ENCODE assay signal across 14 cellular contexts in the genomic region with DNA sequence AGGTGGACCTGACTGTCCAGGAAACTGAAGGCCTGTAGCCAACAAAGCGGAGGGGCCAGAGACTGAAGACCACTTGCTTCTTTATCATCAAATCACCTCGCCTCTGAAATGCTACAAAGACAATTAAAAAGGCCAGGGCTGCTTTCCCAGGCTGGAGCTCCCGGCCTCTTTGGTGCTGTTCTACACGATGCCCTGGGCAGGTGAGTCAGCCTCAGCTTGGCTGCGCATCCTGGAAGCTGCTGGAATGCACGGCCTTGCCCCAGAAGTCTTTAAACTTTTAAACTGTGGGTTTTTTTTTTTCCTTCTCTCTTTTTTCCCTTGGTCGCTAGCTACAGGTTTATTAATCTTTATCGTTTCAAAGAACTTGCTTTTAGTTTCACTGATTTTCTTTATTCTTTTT. TPM values are rescaled to one million over a fixed set of nuclear protein-coding genes. Genes with fewer than 3 reads are reported as not detected.
DNase-seq lines count a peak whose midpoint lies in the region; ATAC-seq, FAIRE-seq and TF ChIP-seq lines count a peak whose summit lies in the region.
"Had no signal": no experiment of that assay in that cellular context is flagged by ENCODE, and none has a peak within 500 bp of the region (broad histone marks: within the 10 kb centered on the region; RNA-seq: fewer than 3 reads in every experiment).

No MANE protein-coding gene starts in this region.

- H3K79me2 ChIP-seq in ACC112 (ENCODE audit: control insufficient read depth, insufficient read depth, low read length, unreplicated experiment) = peaks cover 19% of the 10 kb centered on the region
- no peaks in the 10 kb centered on the region for H3K79me2 ChIP-seq in PC-9 (ENCODE audit: low read depth)
- H3K79me2 ChIP-seq in endothelial cell of umbilical vein (ENCODE audit: control insufficient read depth, insufficient read depth, low read length) = peaks cover 6% of the 10 kb centered on the region
- peaks cover 5% of the 10 kb centered on the region for H3K79me2 ChIP-seq in neural progenitor cell (ENCODE audit: low read depth)

- H2AFZ ChIP-seq in ACC112 (ENCODE audit: low read length, unreplicated experiment) = no peak overlapping the region
- H2AFZ ChIP-seq in PC-9 = no peak overlapping the region
- H2AFZ ChIP-seq in endothelial cell of umbilical vein (ENCODE audit: low read depth, low read length) = no peak overlapping the region
- no peak overlapping the region for H2AFZ ChIP-seq in neural progenitor cell (replicated peaks)

- BruUV-seq in PC-9 (replicated peaks; lab: Mats Ljungman, UMichigan) = no TSS peak
- no TSS peak for BruUV-seq in endothelial cell of umbilical vein (replicated peaks; lab: Mats Ljungman, UMichigan)

- H3K36me3 Mint-ChIP-seq in neural progenitor cell = peaks cover 13% of the 10 kb centered on the region
- no peaks in the 10 kb centered on the region for H3K36me3 Mint-ChIP-seq in CD4-positive, alpha-beta memory T cell
- no peaks in the 10 kb centered on the region for H3K36me3 Mint-ChIP-seq in natural killer cell treated with Interleukin-12 subunit alpha and Interleukin-12 subunit beta and Interleukin-15 and Interleukin-18, amount 100 ng/mL, for 72 hours

- H3F3A ChIP-seq in PC-9 (ENCODE audit: insufficient read depth, low read depth) (peaks cover 35% of the 10 kb centered on the region), neural progenitor cell (ENCODE audit: low read depth) (no peaks in the 10 kb centered on the region)

- H3K4me1 ChIP-seq in ACC112 (ENCODE audit: control insufficient read depth, insufficient read depth, low read length, unreplicated experiment) (peaks cover 57% of the 10 kb centered on the region), PC-9 (replicated peaks; ENCODE audit: insufficient read depth) (peaks cover 56% of the 10 kb centered on the region), endothelial cell of umbilical vein (ENCODE audit: control insufficient read depth, extremely low read depth, insufficient read depth, low read length) (peaks cover 12% of the 10 kb centered on the region), neural progenitor cell (peaks cover 11% of the 10 kb centered on the region)
- no peaks in the 10 kb centered on the region for H3K4me1 ChIP-seq in CD4-positive, alpha-beta memory T cell (ENCODE audit: insufficient read depth, low read length)

- H3K4me2 ChIP-seq in PC-9 = peak overlapping the region; percentile 68
- no peak overlapping the region for H3K4me2 ChIP-seq in endothelial cell of umbilical vein (ENCODE audit: insufficient read depth, low read length)
- H3K4me2 ChIP-seq in neural progenitor cell = no peak overlapping the region

- H3K27ac Mint-ChIP-seq in neural progenitor cell = peak overlapping the region; percentile 47
- H3K27ac Mint-ChIP-seq in CD4-positive, alpha-beta memory T cell = peak overlapping the region in 1 of 7 donors; percentile 47
- H3K27ac Mint-ChIP-seq in natural killer cell treated with Interleukin-12 subunit alpha and Interleukin-12 subunit beta and Interleukin-15 and Interleukin-18, amount 100 ng/mL, for 72 hours = no peak overlapping the region

- TF ChIP-seq POLR2A in endothelial cell of umbilical vein (IDR thresholded peaks at IDR 0.05; ENCODE audit: low read depth, low read length) = no peak

- H3K4me3 Mint-ChIP-seq in neural progenitor cell = no peak overlapping the region
- no peak overlapping the region for H3K4me3 Mint-ChIP-seq in CD4-positive, alpha-beta memory T cell
- H3K4me3 Mint-ChIP-seq in natural killer cell treated with Interleukin-12 subunit alpha and Interleukin-12 subunit beta and Interleukin-15 and Interleukin-18, amount 100 ng/mL, for 72 hours = no peak overlapping the region

- H3K9me3 Mint-ChIP-seq in neural progenitor cell = no peaks in the 10 kb centered on the region
- H3K9me3 Mint-ChIP-seq in CD4-positive, alpha-beta memory T cell = no peaks in the 10 kb centered on the region
- H3K9me3 Mint-ChIP-seq in natural killer cell treated with Interleukin-12 subunit alpha and Interleukin-12 subunit beta and Interleukin-15 and Interleukin-18, amount 100 ng/mL, for 72 hours = no peaks in the 10 kb centered on the region

- H3K9me3 ChIP-seq in PC-9 (ENCODE audit: insufficient read depth, low read depth) (no peaks in the 10 kb centered on the region), endothelial cell of umbilical vein (replicated peaks; ENCODE audit: control insufficient read depth, insufficient read depth, low read length) (no peaks in the 10 kb centered on the region), neural progenitor cell (ENCODE audit: low read depth) (no peaks in the 10 kb centered on the region)
- no peaks in the 10 kb centered on the region for H3K9me3 ChIP-seq in CD4-positive, alpha-beta memory T cell (ENCODE audit: control insufficient read depth in 1 of 2, low read length in 2 of 2)

- CTCF ChIA-PET in PC-9 (lab: Charles Lee) = interaction anchor here (0.6 to 1.1 kb wide), 2 partner anchors 44 to 83 kb away, joined by 3 to 5 read pairs; no protein-coding TSS in a partner anchor
- CTCF ChIA-PET in endothelial cell of umbilical vein (lab: Charles Lee) = interaction anchor here (2.7 to 4.4 kb wide), 2 partner anchors 10 to 44 kb away, joined by 5 to 23 read pairs; no protein-coding TSS in a partner anchor
- CTCF ChIA-PET in CD4-positive, alpha-beta memory T cell (lab: Charles Lee; ENCODE audit: partially characterized antibody) = no interaction called here

- no peak for ATAC-seq in HG03095 (IDR thresholded peaks at IDR 0.05; ENCODE audit: unreplicated experiment)
- no peak for ATAC-seq in natural killer cell treated with Interleukin-12 subunit alpha and Interleukin-12 subunit beta and Interleukin-15 and Interleukin-18, amount 100 ng/mL, for 72 hours
- ATAC-seq: activated CD4-positive, CD25-positive, alpha-beta regulatory T cell treated with anti-CD3 and anti-CD28 coated beads, Interleukin-2, amount 50 U/mL, for 24 hours had no signal

- H3K9ac ChIP-seq in endothelial cell of umbilical vein (replicated peaks; ENCODE audit: extremely low read depth, insufficient read depth, low read length) (no peak overlapping the region), neural progenitor cell (no peak overlapping the region)

- H3K27me3 Mint-ChIP-seq in neural progenitor cell (ENCODE audit: insufficient read depth, low read depth) = no peaks in the 10 kb centered on the region
- H3K27me3 Mint-ChIP-seq in CD4-positive, alpha-beta memory T cell = peaks cover 6 to 20% of the 10 kb centered on the region in 2 donors
- H3K27me3 Mint-ChIP-seq in natural killer cell treated with Interleukin-12 subunit alpha and Interleukin-12 subunit beta and Interleukin-15 and Interleukin-18, amount 100 ng/mL, for 72 hours = peaks cover 5 to 12% of the 10 kb centered on the region in 2 donors

- dilution Hi-C loops in endothelial cell of umbilical vein (cut with MboI; ENCODE audit: extremely low pct_ligation_motif_present, low sequenced_read_pairs) = no loop called here

- no peak for FAIRE-seq in endothelial cell of umbilical vein (lab: Jason Lieb, UNC)
- FAIRE-seq: frontal cortex had no signal

- H3K4me3 ChIP-seq in ACC112 (ENCODE audit: low read depth, low read length) = no peak overlapping the region
- H3K4me3 ChIP-seq in PC-9 = no peak overlapping the region
- no peak overlapping the region for H3K4me3 ChIP-seq in endothelial cell of umbilical vein (replicated peaks in 1 of 3; ENCODE audit: insufficient read depth in 1 of 3, low read depth in 1 of 3, low read length in 3 of 3)
- no peak overlapping the region for H3K4me3 ChIP-seq in neural progenitor cell
- no peak overlapping the region for H3K4me3 ChIP-seq in CD4-positive, alpha-beta memory T cell (ENCODE audit: low read length in 2 of 2)

- H3K27ac ChIP-seq in ACC112 (ENCODE audit: low read depth, low read length) (peak overlapping the region; percentile 74), PC-9 (peak overlapping the region; percentile 74), endothelial cell of umbilical vein (ENCODE audit: insufficient read depth, low read depth, low read length) (no peak overlapping the region), neural progenitor cell (no peak overlapping the region)
- H3K27ac ChIP-seq in CD4-positive, alpha-beta memory T cell (ENCODE audit: low read depth, low read length) = no peak overlapping the region

- H3K9me1 ChIP-seq in endothelial cell of umbilical vein (replicated peaks; ENCODE audit: control insufficient read depth, extremely low read depth, insufficient read depth, low read length) = no peaks in the 10 kb centered on the region

- H4K20me1 ChIP-seq in PC-9 (ENCODE audit: insufficient read depth) (no peaks in the 10 kb centered on the region), endothelial cell of umbilical vein (replicated peaks; ENCODE audit: control insufficient read depth, extremely low read depth, insufficient read depth, low read length) (no peaks in the 10 kb centered on the region), neural progenitor cell (ENCODE audit: low read depth) (peaks cover 52% of the 10 kb centered on the region)

- intact Hi-C loops in PC-9 (cut with micrococcal nuclease; ENCODE audit: unreplicated experiment) = no loop called here
- intact Hi-C loops in endothelial cell of umbilical vein (cut with micrococcal nuclease) = no loop called here
- intact Hi-C loops in CD4-positive, alpha-beta memory T cell (cut with micrococcal nuclease) = no loop called here

- H3K36me3 ChIP-seq in ACC112 (ENCODE audit: insufficient read depth, low read length) (peaks cover 24% of the 10 kb centered on the region), PC-9 (ENCODE audit: low read depth) (0 out of 2 replicates have a peak, but pooled peaks cover 5% of the 10 kb centered on the region), endothelial cell of umbilical vein (ENCODE audit: control insufficient read depth in 2 of 2, extremely low read depth in 1 of 2, insufficient read depth in 2 of 2, low read length in 2 of 2) (peaks cover 16% of the 10 kb centered on the region in 2 experiments), neural progenitor cell (no peaks in the 10 kb centered on the region)
- H3K36me3 ChIP-seq in CD4-positive, alpha-beta memory T cell (ENCODE audit: insufficient read depth, low read length) = no peaks in the 10 kb centered on the region

- POLR2A ChIA-PET in PC-9 (lab: Charles Lee; ENCODE audit: unreplicated experiment) = interaction anchor here (0.5 to 0.7 kb wide), 4 partner anchors 14 to 408 kb away, joined by 3 to 8 read pairs (median 5); no protein-coding TSS in a partner anchor
- POLR2A ChIA-PET in endothelial cell of umbilical vein (lab: Charles Lee) = no interaction called here
- POLR2A ChIA-PET in CD4-positive, alpha-beta memory T cell (lab: Charles Lee; ENCODE audit: partially characterized antibody) = no interaction called here

- peak; percentile 77 to 87 for DNase-seq in PC-9
- no peak for DNase-seq in endothelial cell of umbilical vein (ENCODE audit: low read depth, low spot score)
- DNase-seq in neural progenitor cell (ENCODE audit: low spot score) = no peak
- no peak for DNase-seq in CD4-positive, alpha-beta memory T cell
- no peak for DNase-seq in natural killer cell treated with Interleukin-12 subunit alpha and Interleukin-12 subunit beta and Interleukin-15 and Interleukin-18, amount 100 ng/mL, for 72 hours (ENCODE audit: low spot score)
- no peak for DNase-seq in NCI-H1930 (lab: John Stamatoyannopoulos, UW)
- DNase-seq: activated T-cell treated with anti-CD3 and anti-CD28 coated beads, Interleukin-2, amount 50 U/mL, for 48 hours; DMS79 treated with DMSO at 0.1 percent for 48 hours; MV-4-11; posterior cingulate gyrus had no signal

- H3K4me1 Mint-ChIP-seq in neural progenitor cell = peaks cover 40% of the 10 kb centered on the region
- H3K4me1 Mint-ChIP-seq in CD4-positive, alpha-beta memory T cell = peaks cover 0 to 4% (median 2%) of the 10 kb centered on the region in 4 donors
- peaks cover 5 to 7% of the 10 kb centered on the region in 2 donors for H3K4me1 Mint-ChIP-seq in natural killer cell treated with Interleukin-12 subunit alpha and Interleukin-12 subunit beta and Interleukin-15 and Interleukin-18, amount 100 ng/mL, for 72 hours (ENCODE audit: low read depth in 2 of 2)

- TF ChIP-seq CTCF in PC-9 (conservative IDR thresholded peaks at IDR 0.05) (no peak), endothelial cell of umbilical vein (IDR thresholded peaks at IDR 0.05; ENCODE audit: extremely low read depth in 1 of 2, insufficient read depth in 1 of 2, low read depth in 1 of 2, low read length in 2 of 2) (no peak), neural progenitor cell (IDR thresholded peaks at IDR 0.05) (no peak)

- no peaks in the 10 kb centered on the region for H3K9me2 ChIP-seq in PC-9 (ENCODE audit: insufficient read depth)

- H3K27me3 ChIP-seq in ACC112 (ENCODE audit: insufficient read depth, low read length) = no peaks in the 10 kb centered on the region
- H3K27me3 ChIP-seq in PC-9 (ENCODE audit: insufficient read depth, low read depth) = no peaks in the 10 kb centered on the region
- H3K27me3 ChIP-seq in endothelial cell of umbilical vein (ENCODE audit: control insufficient read depth in 2 of 2, insufficient read depth in 2 of 2, low read length in 2 of 2) = no peaks in the 10 kb centered on the region
- no peaks in the 10 kb centered on the region for H3K27me3 ChIP-seq in neural progenitor cell
- no peaks in the 10 kb centered on the region for H3K27me3 ChIP-seq in CD4-positive, alpha-beta memory T cell (ENCODE audit: insufficient read depth, low read length)

RNA-seq across cellular contexts. Expression of a gene that starts 46.5 kb away (rescaled TPM):
- total RNA-seq in PC-9 (2021) = 26.1 and 29.3 TPM in 2 replicates
- total RNA-seq in endothelial cell of umbilical vein = 66.3 and 71.8 TPM in 2 replicates
- polyA plus RNA-seq in endothelial cell of umbilical vein = 23.5 and 24.7 TPM in 2 replicates
- polyA plus RNA-seq in endothelial cell of umbilical vein (2011; cell fraction: cytosol; rRNA removed) = 24.4 and 25.9 TPM in 2 replicates
- 33.5 and 36.3 TPM in 2 replicates for polyA plus RNA-seq in endothelial cell of umbilical vein (2011; cell fraction: nucleus; rRNA removed)
- 39.6 and 47.8 TPM in 2 replicates for polyA plus RNA-seq in endothelial cell of umbilical vein (2012)
- polyA minus RNA-seq in endothelial cell of umbilical vein = 49.9 and 53.1 TPM in 2 replicates
- polyA minus RNA-seq in endothelial cell of umbilical vein (2011; cell fraction: cytosol; rRNA and poly(A)+ RNA removed) = 4.3 TPM
- polyA minus RNA-seq in endothelial cell of umbilical vein (2011; cell fraction: nucleus; rRNA and poly(A)+ RNA removed) = 22.0 and 24.7 TPM in 2 replicates
- total RNA-seq in neural progenitor cell (ENCODE audit: low replicate concordance) = 27.3 and 46.3 TPM in 2 replicates
- total RNA-seq in CD4-positive, alpha-beta memory T cell = under 1 TPM; 0.19 to 0.38 TPM
- not detected for polyA plus RNA-seq in CD4-positive, alpha-beta memory T cell
- under 1 TPM; 0.08 to 0.33 TPM for total RNA-seq in natural killer cell treated with Interleukin-12 subunit alpha and Interleukin-12 subunit beta and Interleukin-15 and Interleukin-18, amount 100 ng/mL, for 72 hours

Comparison
In these comparisons a context has a peak if more than half of its experiments do, and no peak if none do; other contexts are left out.
1. H3K27ac ChIP-seq: peak in ACC112 (single experiment) and PC-9 (single experiment); none in endothelial cell of umbilical vein (single experiment), neural progenitor cell (single experiment) and CD4-positive, alpha-beta memory T cell (single experiment).
2. DNase-seq: peak in PC-9 (2 of 2); none in endothelial cell of umbilical vein (single experiment), neural progenitor cell (single experiment), CD4-positive, alpha-beta memory T cell (0 of 5), natural killer cell treated with Interleukin-12 subunit alpha and Interleukin-12 subunit beta and Interleukin-15 and Interleukin-18, amount 100 ng/mL, for 72 hours (single experiment) and NCI-H1930 (0 of 2).
3. RNA of a gene that starts 46.5 kb away (total RNA-seq): 66.3 to 71.8 TPM in endothelial cell of umbilical vein, 26.1 to 29.3 TPM in PC-9 and 27.3 to 46.3 TPM in neural progenitor cell; 0.19 to 0.38 TPM in CD4-positive, alpha-beta memory T cell and 0.08 to 0.33 TPM in natural killer cell treated with Interleukin-12 subunit alpha and Interleukin-12 subunit beta and Interleukin-15 and Interleukin-18, amount 100 ng/mL, for 72 hours; every median in the first group is over 10 times any median in the second.